ENCODE assay signal across 14 cellular contexts in the genomic region with DNA sequence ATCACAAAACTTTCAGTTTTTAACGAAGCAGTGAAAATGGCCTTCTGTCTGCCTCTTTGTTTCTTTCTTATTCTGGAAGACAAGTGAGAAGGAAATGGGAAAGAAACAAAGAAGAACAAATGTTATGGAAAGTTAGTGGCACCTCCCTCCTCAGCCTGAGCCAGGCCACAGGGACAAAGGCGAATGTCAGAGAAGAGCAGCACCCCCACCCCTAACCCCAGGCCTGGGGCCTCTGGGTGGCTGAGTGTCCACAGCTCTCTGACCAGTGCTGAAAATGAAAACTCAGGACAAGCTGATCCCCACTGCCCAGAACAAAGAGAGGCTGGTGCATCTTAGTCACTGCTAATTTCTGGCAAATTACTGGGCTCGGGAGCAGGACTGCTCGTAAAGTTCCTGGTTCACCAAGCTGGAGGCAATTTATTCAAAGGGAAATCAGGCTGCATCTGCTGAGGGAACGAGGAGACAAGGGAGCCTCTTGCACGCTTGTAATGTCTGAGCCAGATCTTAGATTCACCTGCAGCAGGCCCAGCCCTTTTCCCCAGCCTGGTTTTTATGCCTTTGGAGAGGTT. TPM values are rescaled to one million over a fixed set of nuclear protein-coding genes. Genes with fewer than 3 reads are reported as not detected.
DNase-seq lines count a peak whose midpoint lies in the region; ATAC-seq and TF ChIP-seq lines count a peak whose summit lies in the region.
"Had no signal": no experiment of that assay in that cellular context is flagged by ENCODE, and none has a peak within 500 bp of the region (broad histone marks: within the 10 kb centered on the region; RNA-seq: fewer than 3 reads in every experiment).

No MANE protein-coding gene starts in this region.

- no peak for TF ChIP-seq POLR2A in GM18505 (IDR thresholded peaks at IDR 0.05; ENCODE audit: borderline replicate concordance, extremely low read depth, insufficient read depth, insufficient read length)

- H3K9me3 ChIP-seq in BLaER1 (peaks cover 1% of the 10 kb centered on the region; the same call in 1 of the 2 replicates), iPS-20b (ENCODE audit: insufficient read depth, low read depth, low read length) (no peaks in the 10 kb centered on the region)
- H3K9me3 ChIP-seq: mucosa of descending colon had no signal

- H3K79me2 ChIP-seq in GM23338 (replicated peaks; ENCODE audit: insufficient read depth): no peaks in the 10 kb centered on the region

- H3K9me2 ChIP-seq in GM23338 (ENCODE audit: insufficient read depth): 0 out of 2 replicates have a peak, but pooled peaks cover 3% of the 10 kb centered on the region

- peaks cover 91% of the 10 kb centered on the region for H3K4me1 ChIP-seq in BLaER1
- H3K4me1 ChIP-seq in GM23338 (ENCODE audit: insufficient read depth): peaks cover 45% of the 10 kb centered on the region
- peaks cover 24% of the 10 kb centered on the region; the same call in 1 of the 2 replicates for H3K4me1 ChIP-seq in iPS-20b (ENCODE audit: insufficient read depth, low read length)

- H3K27ac ChIP-seq in BLaER1: peak overlapping the region; percentile 55; the same call in 1 of the 2 replicates
- H3K27ac ChIP-seq in GM23338 (ENCODE audit: low read depth): peak overlapping the region; percentile 83
- peak overlapping the region; percentile 40 for H3K27ac ChIP-seq in VCaP
- peak overlapping the region; percentile 27 for H3K27ac ChIP-seq in iPS-20b (ENCODE audit: low read length)

- H3K27me3 Mint-ChIP-seq in GM23338 (ENCODE audit: insufficient read depth, low read depth, poor library complexity): peaks cover 7% of the 10 kb centered on the region
- H3K27me3 Mint-ChIP-seq in effector memory CD8-positive, alpha-beta T cell: peaks cover 18 to 40% of the 10 kb centered on the region in 2 donors

- H3K4me1 Mint-ChIP-seq in GM23338: peaks cover 38% of the 10 kb centered on the region
- H3K4me1 Mint-ChIP-seq in effector memory CD8-positive, alpha-beta T cell (ENCODE audit: low read depth in 2 of 2): peaks cover 0 to 3% of the 10 kb centered on the region in 2 donors

- TF ChIP-seq CTCF in GM23338 (conservative IDR thresholded peaks at IDR 0.05; ENCODE audit: low read depth in 2 of 2): no peak
- no peak for TF ChIP-seq CTCF in VCaP (conservative IDR thresholded peaks at IDR 0.05)

- no peaks in the 10 kb centered on the region for H3K9me3 Mint-ChIP-seq in GM23338
- no peaks in the 10 kb centered on the region for H3K9me3 Mint-ChIP-seq in effector memory CD8-positive, alpha-beta T cell
- H3K9me3 Mint-ChIP-seq: activated naive CD4-positive, alpha-beta T cell treated with anti-CD3 and anti-CD28 coated beads, Interleukin-2, amount 10 ng/mL, durations not matched to agents 7 days and 5 days had no signal

- H3K4me2 ChIP-seq in BLaER1 (0 out of 2 replicates have a peak overlapping the region, but pooled peaks have one; percentile 27), GM23338 (peak overlapping the region; percentile 70)

- H3K4me3 ChIP-seq in BLaER1 (no peak overlapping the region), GM23338 (0 out of 2 replicates have a peak overlapping the region, but pooled peaks have one; percentile 12), iPS-20b (ENCODE audit: low read length) (no peak overlapping the region)
- H3K4me3 ChIP-seq: mucosa of descending colon had no signal

- H3K36me3 ChIP-seq in BLaER1 (no peaks in the 10 kb centered on the region), GM23338 (ENCODE audit: insufficient read depth) (no peaks in the 10 kb centered on the region), iPS-20b (ENCODE audit: insufficient read depth, low read depth, low read length) (no peaks in the 10 kb centered on the region)

- peak overlapping the region; percentile 82 for H2AFZ ChIP-seq in GM23338

- H4K20me1 ChIP-seq in BLaER1 (no peaks in the 10 kb centered on the region), GM23338 (replicated peaks; ENCODE audit: insufficient read depth) (no peaks in the 10 kb centered on the region)

- no peak overlapping the region; the same call in 2 of the 3 replicates for H3K4me3 Mint-ChIP-seq in GM23338
- H3K4me3 Mint-ChIP-seq in effector memory CD8-positive, alpha-beta T cell: no peak overlapping the region
- H3K4me3 Mint-ChIP-seq: activated naive CD4-positive, alpha-beta T cell treated with anti-CD3 and anti-CD28 coated beads, Interleukin-2, amount 10 ng/mL, durations not matched to agents 7 days and 5 days had no signal

- H3K9ac ChIP-seq in BLaER1 (no peak overlapping the region), iPS-20b (ENCODE audit: low read depth, low read length) (peak overlapping the region; percentile 56; the same call in 1 of the 2 replicates)

- no peaks in the 10 kb centered on the region for H3K36me3 Mint-ChIP-seq in GM23338 (ENCODE audit: low read depth)
- H3K36me3 Mint-ChIP-seq in effector memory CD8-positive, alpha-beta T cell (ENCODE audit: insufficient read depth): no peaks in the 10 kb centered on the region
- H3K36me3 Mint-ChIP-seq: activated naive CD4-positive, alpha-beta T cell treated with anti-CD3 and anti-CD28 coated beads, Interleukin-2, amount 10 ng/mL, durations not matched to agents 7 days and 5 days had no signal

- no peaks in the 10 kb centered on the region for H3K27me3 ChIP-seq in BLaER1
- no peaks in the 10 kb centered on the region for H3K27me3 ChIP-seq in GM23338 (ENCODE audit: insufficient read depth)
- H3K27me3 ChIP-seq in iPS-20b (ENCODE audit: insufficient read depth, low read length): no peaks in the 10 kb centered on the region

- H3F3A ChIP-seq in GM23338 (replicated peaks; ENCODE audit: low read depth): peaks cover 6% of the 10 kb centered on the region; the same call in 1 of the 2 replicates

- peak; percentile 71 for ATAC-seq in GM23338
- no peak for ATAC-seq in GM18505 (IDR thresholded peaks at IDR 0.05; ENCODE audit: unreplicated experiment)
- ATAC-seq in effector memory CD8-positive, alpha-beta T cell (replicated peaks): no peak
- ATAC-seq: mucosa of descending colon had no signal

- DNase-seq in GM23338 (ENCODE audit: low spot score) (peak; percentile 60), foreskin melanocyte (no peak), 8988T (no peak)
- no peak for DNase-seq in effector memory CD8-positive, alpha-beta T cell
- DNase-seq: activated CD4-positive, alpha-beta T cell treated with anti-CD3 and anti-CD28 coated beads for 1 hour; activated CD8-positive, alpha-beta memory T cell treated with anti-CD3 and anti-CD28 coated beads, Interleukin-2, amount 50 U/mL, for 4 hours; activated naive CD4-positive, alpha-beta T cell treated with anti-CD3 and anti-CD28 coated beads, Interleukin-2, amount 10 ng/mL, durations not matched to agents 7 days and 5 days; effector memory CD4-positive, alpha-beta T cell; mucosa of descending colon; NCI-H524 had no signal

- H3K27ac Mint-ChIP-seq in GM23338: peak overlapping the region; percentile 57
- no peak overlapping the region for H3K27ac Mint-ChIP-seq in effector memory CD8-positive, alpha-beta T cell
- H3K27ac Mint-ChIP-seq: activated naive CD4-positive, alpha-beta T cell treated with anti-CD3 and anti-CD28 coated beads, Interleukin-2, amount 10 ng/mL, durations not matched to agents 7 days and 5 days had no signal

TF ChIP-seq in GM23338, 12 proteins besides CTCF, POLR2A, EP300 and RAD21:
- TF ChIP-seq, protein P1, sequence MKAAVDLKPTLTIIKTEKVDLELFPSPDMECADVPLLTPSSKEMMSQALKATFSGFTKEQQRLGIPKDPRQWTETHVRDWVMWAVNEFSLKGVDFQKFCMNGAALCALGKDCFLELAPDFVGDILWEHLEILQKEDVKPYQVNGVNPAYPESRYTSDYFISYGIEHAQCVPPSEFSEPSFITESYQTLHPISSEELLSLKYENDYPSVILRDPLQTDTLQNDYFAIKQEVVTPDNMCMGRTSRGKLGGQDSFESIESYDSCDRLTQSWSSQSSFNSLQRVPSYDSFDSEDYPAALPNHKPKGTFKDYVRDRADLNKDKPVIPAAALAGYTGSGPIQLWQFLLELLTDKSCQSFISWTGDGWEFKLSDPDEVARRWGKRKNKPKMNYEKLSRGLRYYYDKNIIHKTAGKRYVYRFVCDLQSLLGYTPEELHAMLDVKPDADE (IDR thresholded peaks at IDR 0.05): no peak
- TF ChIP-seq NANOG (IDR thresholded peaks at IDR 0.05; ENCODE audit: borderline replicate concordance) (no peak), CREB1 (CRISPR knock-in tag; IDR thresholded peaks at IDR 0.05; ENCODE audit: low read depth) (no peak), EZH2 (IDR thresholded peaks at IDR 0.05; ENCODE audit: low read depth, unreplicated experiment) (no peak), POLR2AphosphoS5 (IDR thresholded peaks at IDR 0.05; ENCODE audit: low read depth) (no peak), ZNF331 (CRISPR knock-in tag; IDR thresholded peaks at IDR 0.05; ENCODE audit: low read depth) (no peak), STAT1 (IDR thresholded peaks at IDR 0.05; ENCODE audit: unreplicated experiment) (no peak), EZH2phosphoT487 (IDR thresholded peaks at IDR 0.05; ENCODE audit: unreplicated experiment) (no peak), JUNB (IDR thresholded peaks at IDR 0.05; ENCODE audit: unreplicated experiment) (no peak)
- TF ChIP-seq, protein P2, sequence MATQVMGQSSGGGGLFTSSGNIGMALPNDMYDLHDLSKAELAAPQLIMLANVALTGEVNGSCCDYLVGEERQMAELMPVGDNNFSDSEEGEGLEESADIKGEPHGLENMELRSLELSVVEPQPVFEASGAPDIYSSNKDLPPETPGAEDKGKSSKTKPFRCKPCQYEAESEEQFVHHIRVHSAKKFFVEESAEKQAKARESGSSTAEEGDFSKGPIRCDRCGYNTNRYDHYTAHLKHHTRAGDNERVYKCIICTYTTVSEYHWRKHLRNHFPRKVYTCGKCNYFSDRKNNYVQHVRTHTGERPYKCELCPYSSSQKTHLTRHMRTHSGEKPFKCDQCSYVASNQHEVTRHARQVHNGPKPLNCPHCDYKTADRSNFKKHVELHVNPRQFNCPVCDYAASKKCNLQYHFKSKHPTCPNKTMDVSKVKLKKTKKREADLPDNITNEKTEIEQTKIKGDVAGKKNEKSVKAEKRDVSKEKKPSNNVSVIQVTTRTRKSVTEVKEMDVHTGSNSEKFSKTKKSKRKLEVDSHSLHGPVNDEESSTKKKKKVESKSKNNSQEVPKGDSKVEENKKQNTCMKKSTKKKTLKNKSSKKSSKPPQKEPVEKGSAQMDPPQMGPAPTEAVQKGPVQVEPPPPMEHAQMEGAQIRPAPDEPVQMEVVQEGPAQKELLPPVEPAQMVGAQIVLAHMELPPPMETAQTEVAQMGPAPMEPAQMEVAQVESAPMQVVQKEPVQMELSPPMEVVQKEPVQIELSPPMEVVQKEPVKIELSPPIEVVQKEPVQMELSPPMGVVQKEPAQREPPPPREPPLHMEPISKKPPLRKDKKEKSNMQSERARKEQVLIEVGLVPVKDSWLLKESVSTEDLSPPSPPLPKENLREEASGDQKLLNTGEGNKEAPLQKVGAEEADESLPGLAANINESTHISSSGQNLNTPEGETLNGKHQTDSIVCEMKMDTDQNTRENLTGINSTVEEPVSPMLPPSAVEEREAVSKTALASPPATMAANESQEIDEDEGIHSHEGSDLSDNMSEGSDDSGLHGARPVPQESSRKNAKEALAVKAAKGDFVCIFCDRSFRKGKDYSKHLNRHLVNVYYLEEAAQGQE (IDR thresholded peaks at IDR 0.05; ENCODE audit: unreplicated experiment): no peak

RNA-seq across cellular contexts. Expression of a gene that starts 43.1 kb away (rescaled TPM):
- total RNA-seq in GM23338 (2014; rRNA removed; shearing (Covaris generic)): 308 and 335 TPM in 2 replicates
- polyA plus RNA-seq in GM23338 (2016; fragmentation: Nextera tagmentation; extraction: Ambion mirVana): 1,841 and 2,024 TPM in 2 replicates

Comparison
In these comparisons a context has a peak if more than half of its experiments do, and no peak if none do; other contexts are left out.
1. H3K27ac ChIP-seq: peak in every context shown above with its lines; median percentile 83 in GM23338; 55 in BLaER1; 40 in VCaP; 27 in iPS-20b.